In the genomic region with DNA sequence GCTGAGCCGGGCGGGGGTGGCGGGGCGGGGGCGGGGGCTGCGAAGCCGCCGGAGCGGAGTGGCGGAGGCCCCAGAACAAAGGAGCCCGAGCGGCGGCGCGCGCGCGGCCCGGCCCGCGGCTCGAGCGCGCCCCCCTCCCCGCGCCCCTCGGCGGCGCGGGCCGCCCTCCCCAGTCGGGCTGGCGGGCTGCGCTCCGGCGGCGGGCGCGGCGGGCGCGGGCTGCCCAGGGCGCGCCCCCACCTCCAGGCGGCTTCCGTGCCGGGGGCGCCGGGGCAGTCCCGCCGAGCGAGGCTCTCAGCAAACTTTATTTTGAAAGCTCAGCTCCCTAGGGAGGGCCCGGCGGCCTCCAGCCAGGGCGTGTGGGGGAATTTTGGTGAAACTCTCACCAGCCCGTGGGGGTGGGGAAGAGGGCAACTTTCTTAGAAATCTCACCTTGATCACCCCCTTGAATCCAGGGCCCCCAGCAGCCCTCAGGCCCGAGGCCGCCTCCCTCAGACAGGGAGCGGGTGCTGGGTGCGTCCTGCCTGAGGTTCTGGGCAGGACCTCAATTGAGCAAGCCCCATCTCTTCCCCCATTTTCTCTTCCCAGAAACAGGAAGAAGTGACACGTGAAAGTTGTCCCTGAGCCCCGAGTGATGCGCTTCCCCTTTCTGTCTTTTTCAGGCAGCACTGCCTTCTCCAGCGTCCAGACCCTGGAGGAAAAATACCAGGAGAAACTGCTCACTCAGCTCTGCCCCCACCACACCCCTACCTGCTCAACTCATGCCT, we compare ENCODE assay signal across 8 cellular contexts. TPM values are rescaled to one million over a fixed set of nuclear protein-coding genes. Genes with fewer than 3 reads are reported as not detected.
DNase-seq lines count a peak whose midpoint lies in the region; ATAC-seq and TF ChIP-seq lines count a peak whose summit lies in the region.

No MANE protein-coding gene starts in this region.

- 3% methylated on average over 63 to 64 of the region's 64 CpGs for WGBS in ectodermal cell, 2 experiments

- no peak for DNase-seq in Caco-2
- DNase-seq in activated CD4-positive, alpha-beta T cell treated with anti-CD3 and anti-CD28 coated beads for 4 hours = peak; percentile 75 to 78

- H3K79me2 ChIP-seq in KMS-11 (ENCODE audit: insufficient read depth, low read depth) = peaks cover 49% of the 10 kb centered on the region

- peaks cover 57% of the 10 kb centered on the region for H3K36me3 Mint-ChIP-seq in Caco-2 (ENCODE audit: insufficient read depth, unreplicated experiment)

- H3K4me1 Mint-ChIP-seq in Caco-2 (ENCODE audit: low read depth, unreplicated experiment) = peaks cover 28% of the 10 kb centered on the region

- no peaks in the 10 kb centered on the region for H4K20me1 ChIP-seq in KMS-11 (ENCODE audit: insufficient read depth)

- POLR2A ChIA-PET in Caco-2 (lab: Charles Lee) = interaction anchor here (0.6 kb wide), 1 partner anchor 157 kb away, joined by 3 read pairs; a partner anchor contains a TSS

- H3K4me3 ChIP-seq in Caco-2 (ENCODE audit: low read depth, low read length) (peak overlapping the region; percentile 87), KMS-11 (IDR thresholded peaks at IDR 0.05; ENCODE audit: insufficient read depth, low read depth, low read length) (peak overlapping the region; percentile 75), ectodermal cell (ENCODE audit: insufficient read depth, low read depth, low read length) (peak overlapping the region; percentile 58), mucosa of rectum (ENCODE audit: low read length in 2 of 2) (peak overlapping the region; percentile 72 to 77), subcutaneous abdominal adipose tissue (ENCODE audit: low read depth in 1 of 5, low read length in 5 of 5) (peak overlapping the region; percentile 53 to 67 (median 63))

- ATAC-seq in GM21381 (IDR thresholded peaks at IDR 0.05; ENCODE audit: unreplicated experiment) = peak; percentile 29
- ATAC-seq in HG03095 (IDR thresholded peaks at IDR 0.05; ENCODE audit: unreplicated experiment) = no peak

- H3K9ac ChIP-seq in KMS-11 (peak overlapping the region; percentile 87; the same call in 1 of the 2 replicates), mucosa of rectum (ENCODE audit: low read depth in 1 of 2, low read length in 2 of 2) (peak overlapping the region; percentile 63 to 79), subcutaneous abdominal adipose tissue (ENCODE audit: low read length in 5 of 5) (peak overlapping the region; percentile 38 to 71 (median 60))

- H3K27me3 Mint-ChIP-seq in Caco-2 (ENCODE audit: insufficient read depth, unreplicated experiment) = peaks cover 2% of the 10 kb centered on the region

- no TSS peak for BruUV-seq in Caco-2 (replicated peaks; lab: Mats Ljungman, UMichigan)

- CTCF ChIA-PET in Caco-2 (lab: Charles Lee) = no interaction called here

- H3K27ac ChIP-seq in KMS-11 (peak overlapping the region; percentile 66), ectodermal cell (ENCODE audit: insufficient read depth, low read depth, low read length, poor library complexity, severe bottlenecking) (peak overlapping the region; percentile 56), mucosa of rectum (ENCODE audit: low read depth in 2 of 2, low read length in 2 of 2) (peak overlapping the region; percentile 78 to 99), subcutaneous abdominal adipose tissue (ENCODE audit: low read depth, low read length) (peak overlapping the region; percentile 54)

- peak overlapping the region; percentile 85 for H3K27ac Mint-ChIP-seq in Caco-2 (ENCODE audit: unreplicated experiment)

- H3K4me1 ChIP-seq in Caco-2 (peaks cover 49% of the 10 kb centered on the region), KMS-11 (ENCODE audit: low read depth, poor library complexity, severe bottlenecking) (peaks cover 40% of the 10 kb centered on the region), ectodermal cell (ENCODE audit: control insufficient read depth, insufficient read depth, low read length) (peaks cover 43% of the 10 kb centered on the region), mucosa of rectum (ENCODE audit: control insufficient read depth in 2 of 2, insufficient read depth in 2 of 2, low read length in 2 of 2) (peaks cover 53 to 55% of the 10 kb centered on the region in 2 donors), subcutaneous abdominal adipose tissue (ENCODE audit: control insufficient read depth in 5 of 5, insufficient read depth in 5 of 5, low read length in 5 of 5) (peaks cover 8 to 73% (median 62%) of the 10 kb centered on the region in 5 donors)

- peak overlapping the region; percentile 98 for H3K4me2 ChIP-seq in KMS-11

- H3K27me3 ChIP-seq in Caco-2 (replicated peaks; ENCODE audit: control insufficient read depth, insufficient read depth, low read length) = no peaks in the 10 kb centered on the region
- no peaks in the 10 kb centered on the region; the same call in 1 of the 2 replicates for H3K27me3 ChIP-seq in KMS-11 (ENCODE audit: insufficient read depth, low read depth)
- H3K27me3 ChIP-seq in ectodermal cell (ENCODE audit: control insufficient read depth, insufficient read depth, low read length, poor library complexity, severe bottlenecking) = peaks cover 40% of the 10 kb centered on the region
- no peaks in the 10 kb centered on the region for H3K27me3 ChIP-seq in mucosa of rectum (ENCODE audit: control insufficient read depth in 2 of 2, insufficient read depth in 2 of 2, low read length in 2 of 2)
- peaks cover 0 to 8% (median 0%) of the 10 kb centered on the region in 5 donors for H3K27me3 ChIP-seq in subcutaneous abdominal adipose tissue (ENCODE audit: control insufficient read depth in 5 of 5, insufficient read depth in 4 of 5, low read length in 5 of 5)

- intact Hi-C loops in Caco-2 (cut with micrococcal nuclease; ENCODE audit: unreplicated experiment) = no loop called here

- H3K9me3 ChIP-seq in Caco-2 (no peaks in the 10 kb centered on the region), ectodermal cell (ENCODE audit: control insufficient read depth, low read length) (no peaks in the 10 kb centered on the region), mucosa of rectum (ENCODE audit: control insufficient read depth in 2 of 2, low read length in 2 of 2) (no peaks in the 10 kb centered on the region), subcutaneous abdominal adipose tissue (ENCODE audit: control insufficient read depth in 5 of 5, low read length in 5 of 5) (no peaks in the 10 kb centered on the region)

- H2AFZ ChIP-seq in KMS-11 (ENCODE audit: low read depth) = peak overlapping the region; percentile 80

- TF ChIP-seq CTCF in Caco-2 (IDR thresholded peaks at IDR 0.05; ENCODE audit: insufficient read depth in 1 of 2, low read depth in 1 of 2, low read length in 1 of 2, severe bottlenecking in 1 of 2, unreplicated experiment in 1 of 2) (no peak), KMS-11 (conservative IDR thresholded peaks at IDR 0.05; ENCODE audit: low read depth, low read length) (no peak)

- peaks cover 4% of the 10 kb centered on the region for H3K9me3 Mint-ChIP-seq in Caco-2 (ENCODE audit: unreplicated experiment)

- peak overlapping the region; percentile 76 for H3K4me3 Mint-ChIP-seq in Caco-2 (ENCODE audit: unreplicated experiment)

- H3K36me3 ChIP-seq in Caco-2 (ENCODE audit: control insufficient read depth, insufficient read depth, low read length) (peaks cover 5% of the 10 kb centered on the region), KMS-11 (ENCODE audit: insufficient read depth) (no peaks in the 10 kb centered on the region), ectodermal cell (ENCODE audit: control insufficient read depth, insufficient read depth, low read length) (no peaks in the 10 kb centered on the region), mucosa of rectum (ENCODE audit: control insufficient read depth in 2 of 2, insufficient read depth in 2 of 2, low read length in 2 of 2) (peaks cover 3 to 13% of the 10 kb centered on the region in 2 donors), subcutaneous abdominal adipose tissue (ENCODE audit: control insufficient read depth in 5 of 5, insufficient read depth in 5 of 5, low read length in 5 of 5) (peaks cover 0 to 8% (median 3%) of the 10 kb centered on the region in 5 donors)

RNA-seq across cellular contexts. Expression of a gene that starts 0.8 kb away (rescaled TPM):
- 27.5 and 27.8 TPM in 2 replicates for total RNA-seq in Caco-2 (2022)
- 11.9 TPM for polyA plus RNA-seq in ectodermal cell (2013, experiment 1 of 4)
- 13.8 TPM for polyA plus RNA-seq in ectodermal cell (2013, experiment 2 of 4)
- 7.3 TPM for polyA plus RNA-seq in ectodermal cell (2013, experiment 3 of 4)
- 8.4 TPM for polyA plus RNA-seq in ectodermal cell (2013, experiment 4 of 4)

RNA-seq across cellular contexts. Expression of a gene that starts 58.8 kb away (rescaled TPM):
- total RNA-seq in Caco-2 (2022) = 69.6 and 70.7 TPM in 2 replicates
- polyA plus RNA-seq in ectodermal cell (2013, experiment 1 of 4) = 109 TPM
- 107 TPM for polyA plus RNA-seq in ectodermal cell (2013, experiment 2 of 4)
- 109 TPM for polyA plus RNA-seq in ectodermal cell (2013, experiment 3 of 4)
- 122 TPM for polyA plus RNA-seq in ectodermal cell (2013, experiment 4 of 4)

Comparison
In these comparisons a context has a peak if more than half of its experiments do, and no peak if none do; other contexts are left out.
1. DNase-seq: peak in activated CD4-positive, alpha-beta T cell treated with anti-CD3 and anti-CD28 coated beads for 4 hours (2 of 2); none in Caco-2 (0 of 2).
2. Peak in every context shown above with its lines, with median percentiles within 50 percentile points of each other: H3K4me3 ChIP-seq, H3K27ac ChIP-seq and H3K9ac ChIP-seq.